ENCODE assay signal across 8 cellular contexts in genomic region chr21:33402011-33402979, GRCh38. TPM values are rescaled to one million over a fixed set of nuclear protein-coding genes. Genes with fewer than 3 reads are reported as not detected.
DNase-seq lines count a peak whose midpoint lies in the region; ATAC-seq and TF ChIP-seq lines count a peak whose summit lies in the region.

No MANE protein-coding gene starts in this region.

- WGBS in heart right ventricle, 2 donors: 50 to 57% methylated on average over 44 of the region's 44 CpGs

- H3K4me3 ChIP-seq in Karpas-422 (ENCODE audit: low read length): peak overlapping the region; percentile 95
- H3K4me3 ChIP-seq in heart right ventricle: peak overlapping the region; percentile 25 to 98 (median 93)

- H3K4me1 ChIP-seq in ES-I3 (ENCODE audit: insufficient read depth, low read length): peaks cover 5% of the 10 kb centered on the region
- peaks cover 35% of the 10 kb centered on the region for H3K4me1 ChIP-seq in Karpas-422 (ENCODE audit: low read length)
- peaks cover 3 to 74% (median 34%) of the 10 kb centered on the region in 9 donors for H3K4me1 ChIP-seq in heart right ventricle

- intact Hi-C loops in heart right ventricle (cut with DNase I): loop anchor here in 2 of 10 donors (5.0 kb wide), 1 partner anchor 40 kb away; no protein-coding TSS in a partner anchor

- ATAC-seq in heart right ventricle (peak; percentile 60 to 72 (median 65)), omental fat pad (ENCODE audit: low FRiP score) (peak; percentile 58), GM18870 (IDR thresholded peaks at IDR 0.05; ENCODE audit: unreplicated experiment) (no peak), HG03039 (IDR thresholded peaks at IDR 0.05; ENCODE audit: unreplicated experiment) (no peak)

- H3K4me2 ChIP-seq in Karpas-422 (ENCODE audit: low read depth, low read length, poor library complexity, severe bottlenecking): peak overlapping the region; percentile 85

- H3K9me2 ChIP-seq in Karpas-422 (replicated peaks; ENCODE audit: insufficient read depth, low read length): no peaks in the 10 kb centered on the region

- H3K79me2 ChIP-seq in Karpas-422 (ENCODE audit: low read length): peaks cover 39% of the 10 kb centered on the region

- peak overlapping the region; percentile 80 for H3K9ac ChIP-seq in ES-I3 (ENCODE audit: low read depth, low read length)
- H3K9ac ChIP-seq in Karpas-422 (ENCODE audit: low read length): peak overlapping the region; percentile 96

- TF ChIP-seq CTCF in heart right ventricle (IDR thresholded peaks at IDR 0.05) (no peak), omental fat pad (IDR thresholded peaks at IDR 0.05) (no peak)

- H3K9me3 ChIP-seq in ES-I3 (ENCODE audit: control insufficient read depth, insufficient read depth, low read length) (no peaks in the 10 kb centered on the region), Karpas-422 (ENCODE audit: low read length) (no peaks in the 10 kb centered on the region), heart right ventricle (no peaks in the 10 kb centered on the region)

- H3K27me3 ChIP-seq in Karpas-422 (ENCODE audit: low read length) (no peaks in the 10 kb centered on the region), heart right ventricle (no peaks in the 10 kb centered on the region)

- H3K27ac ChIP-seq in Karpas-422 (ENCODE audit: low read length) (peak overlapping the region; percentile 65), heart right ventricle (peak overlapping the region; percentile 83 to 99 (median 96))

- DNase-seq in Karpas-422 (peak; percentile 81), amniotic epithelial cell (ENCODE audit: low read depth) (peak; percentile 90), heart right ventricle (peak; percentile 65), omental fat pad (ENCODE audit: low spot score) (no peak), NCI-H2081 (lab: John Stamatoyannopoulos, UW) (no peak)

- H4K20me1 ChIP-seq in Karpas-422 (ENCODE audit: insufficient read depth, low read depth, low read length): no peaks in the 10 kb centered on the region

- H2AFZ ChIP-seq in Karpas-422 (ENCODE audit: low read length): peak overlapping the region; percentile 83

- H3K36me3 ChIP-seq in ES-I3 (ENCODE audit: insufficient read depth, low read length) (no peaks in the 10 kb centered on the region), Karpas-422 (ENCODE audit: insufficient read depth, low read length) (peaks cover 8% of the 10 kb centered on the region; the same call in 1 of the 2 replicates), heart right ventricle (peaks cover 0 to 7% (median 0%) of the 10 kb centered on the region in 9 donors)

RNA-seq across cellular contexts. Expression of gene IFNGR2, which starts 0.9 kb away (rescaled TPM):
- 30.4 and 52.1 TPM in 2 replicates for total RNA-seq in Karpas-422 (2014; rRNA removed; shearing (Covaris generic); ENCODE audit: low replicate concordance)
- total RNA-seq in heart right ventricle (10 to 100 TPM; 29.2 to 71.3 (median 36.3) TPM), omental fat pad (100 to 1,000 TPM in 1 of 4 donors, 10 to 100 TPM in 3; 69.5 to 121 (median 82.4) TPM)
- 10 to 100 TPM; 27.4 to 34.3 TPM for polyA plus RNA-seq in heart right ventricle

Comparison
In these comparisons a context has a peak if more than half of its experiments do, and no peak if none do; other contexts are left out.
1. DNase-seq: peak in Karpas-422 (single experiment), amniotic epithelial cell (single experiment) and heart right ventricle (2 of 2); none in omental fat pad (single experiment) and NCI-H2081 (0 of 2).
2. ATAC-seq: peak in heart right ventricle (8 of 8) and omental fat pad (single experiment); none in GM18870 (single experiment) and HG03039 (single experiment).